9 cellular contexts compared by ENCODE assay signal in genomic region chr14:105486333-105486973, GRCh38. TPM values are rescaled to one million over a fixed set of nuclear protein-coding genes. Genes with fewer than 3 reads are reported as not detected.
DNase-seq lines count a peak whose midpoint lies in the region; ATAC-seq and TF ChIP-seq lines count a peak whose summit lies in the region.
"Had no signal": no experiment of that assay in that cellular context is flagged by ENCODE, and none has a peak within 500 bp of the region (broad histone marks: within the 10 kb centered on the region; RNA-seq: fewer than 3 reads in every experiment).

Gene CRIP1 (plus strand): TSS chr14:105486886. CDS start chr14:105487260, 374 bp downstream.

- peak within 1 kb of the TSS; percentile 91 for H3K27ac ChIP-seq in upper lobe of right lung

- TF ChIP-seq CTCF in upper lobe of right lung (IDR thresholded peaks at IDR 0.05): no peak

- H3K4me1 Mint-ChIP-seq in activated T-cell treated with anti-CD3 and anti-CD28 coated beads, Interleukin-2, amount 50 U/mL, for 24 hours (ENCODE audit: low read depth): peaks cover 57% of the 10 kb centered on the region
- H3K4me1 Mint-ChIP-seq in dendritic cell treated with granulocyte-macrophage colony-stimulating factor and Interleukin-4, amounts not matched to agents 40 ng/mL and 50 ng/mL, for 4 days (ENCODE audit: low read depth): peaks cover 76% of the 10 kb centered on the region

- peak within 1 kb of the TSS; percentile 83 for H3K4me3 Mint-ChIP-seq in activated T-cell treated with anti-CD3 and anti-CD28 coated beads, Interleukin-2, amount 50 U/mL, for 24 hours
- H3K4me3 Mint-ChIP-seq in dendritic cell treated with granulocyte-macrophage colony-stimulating factor and Interleukin-4, amounts not matched to agents 40 ng/mL and 50 ng/mL, for 4 days: peak within 1 kb of the TSS; percentile 72

- H3K36me3 Mint-ChIP-seq in activated T-cell treated with anti-CD3 and anti-CD28 coated beads, Interleukin-2, amount 50 U/mL, for 24 hours (ENCODE audit: low read depth): no peaks in the 10 kb centered on the region
- peaks cover 25% of the 10 kb centered on the region for H3K36me3 Mint-ChIP-seq in dendritic cell treated with granulocyte-macrophage colony-stimulating factor and Interleukin-4, amounts not matched to agents 40 ng/mL and 50 ng/mL, for 4 days (ENCODE audit: low read depth)

- H3K27me3 ChIP-seq in upper lobe of right lung: no peaks in the 10 kb centered on the region

- DNase-seq in activated T-cell treated with anti-CD3 and anti-CD28 coated beads, Interleukin-2, amount 50 U/mL, for 24 hours: no peak
- no peak for DNase-seq in activated T-cell treated with anti-CD3 and anti-CD28 coated beads, Interleukin-2, amount 50 U/mL, for 48 hours
- DNase-seq in mucosa of gallbladder (ENCODE audit: low spot score): no peak
- DNase-seq in upper lobe of right lung: no peak
- DNase-seq in stimulated activated CD4-positive, alpha-beta T cell treated with anti-CD3 and anti-CD28 coated beads, Interleukin-15, amount 100 ng/mL, for 24 hours: no peak
- DNase-seq: anterior cingulate cortex had no signal

- H3K36me3 ChIP-seq in upper lobe of right lung: no peaks in the 10 kb centered on the region

- ATAC-seq in upper lobe of right lung (no peak), GM19452 (IDR thresholded peaks at IDR 0.05; ENCODE audit: unreplicated experiment) (no peak), GM21737 (IDR thresholded peaks at IDR 0.05; ENCODE audit: unreplicated experiment) (no peak)

- H3K4me3 ChIP-seq in upper lobe of right lung: peak within 1 kb of the TSS; percentile 73

- no peaks in the 10 kb centered on the region for H3K9me3 Mint-ChIP-seq in activated T-cell treated with anti-CD3 and anti-CD28 coated beads, Interleukin-2, amount 50 U/mL, for 24 hours
- H3K9me3 Mint-ChIP-seq in dendritic cell treated with granulocyte-macrophage colony-stimulating factor and Interleukin-4, amounts not matched to agents 40 ng/mL and 50 ng/mL, for 4 days: no peaks in the 10 kb centered on the region

- H3K27ac Mint-ChIP-seq in activated T-cell treated with anti-CD3 and anti-CD28 coated beads, Interleukin-2, amount 50 U/mL, for 24 hours: peak within 1 kb of the TSS; percentile 71
- H3K27ac Mint-ChIP-seq in dendritic cell treated with granulocyte-macrophage colony-stimulating factor and Interleukin-4, amounts not matched to agents 40 ng/mL and 50 ng/mL, for 4 days: peak within 1 kb of the TSS; percentile 100

- no peaks in the 10 kb centered on the region for H3K27me3 Mint-ChIP-seq in activated T-cell treated with anti-CD3 and anti-CD28 coated beads, Interleukin-2, amount 50 U/mL, for 24 hours
- peaks cover 42% of the 10 kb centered on the region for H3K27me3 Mint-ChIP-seq in dendritic cell treated with granulocyte-macrophage colony-stimulating factor and Interleukin-4, amounts not matched to agents 40 ng/mL and 50 ng/mL, for 4 days

- H3K9me3 ChIP-seq in upper lobe of right lung: no peaks in the 10 kb centered on the region

- intact Hi-C loops in dendritic cell treated with granulocyte-macrophage colony-stimulating factor and Interleukin-4, amounts not matched to agents 40 ng/mL and 50 ng/mL, for 4 days (cut with micrococcal nuclease): no loop called here
- intact Hi-C loops in upper lobe of right lung (cut with DNase I): no loop called here

- H3K4me1 ChIP-seq in upper lobe of right lung: peaks cover 62% of the 10 kb centered on the region

RNA-seq across cellular contexts. Expression of gene CRIP1, which starts in this region (rescaled TPM):
- 35.7 TPM for total RNA-seq in mucosa of gallbladder
- total RNA-seq in upper lobe of right lung: 96.2 TPM
